22 cellular contexts compared by ENCODE assay signal in the genomic region with DNA sequence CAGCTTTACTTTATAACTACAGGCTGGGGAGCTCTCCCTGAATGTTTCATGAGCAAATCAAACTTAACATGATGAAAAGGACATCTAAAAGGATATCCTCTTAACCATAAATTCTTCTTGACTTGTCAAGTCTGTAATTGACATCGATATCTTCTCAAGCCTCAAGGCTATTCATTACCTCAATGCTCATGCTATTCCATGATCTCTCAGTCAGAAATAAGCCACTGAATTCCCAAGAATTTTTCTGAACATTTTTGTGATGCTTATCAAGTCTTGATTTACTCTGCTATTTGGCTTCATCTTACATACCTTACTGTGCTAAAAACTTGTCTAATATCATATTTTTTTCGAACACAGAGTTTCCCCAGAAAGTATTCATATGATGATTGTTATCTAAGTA.
"Had no signal": no experiment of that assay in that cellular context is flagged by ENCODE, and none has a peak within 500 bp of the region (broad histone marks: within the 10 kb centered on the region; RNA-seq: fewer than 3 reads in every experiment).

No MANE protein-coding gene starts in this region.

- H3K9me3 ChIP-seq: psoas muscle, right lobe of liver, testis had no signal

- H3K27ac Mint-ChIP-seq: endodermal cell; immature natural killer cell; naive thymus-derived CD4-positive, alpha-beta T cell; nephron progenitor cell; stimulated activated naive B cell treated with anti-CD40 and anti-IgM and Interleukin-4, amounts not matched to agents 10 μg/mL and 1 μg/mL and 100 μg/mL, for 72 hours; stimulated activated naive CD8-positive, alpha-beta T cell treated with anti-CD3 and anti-CD28 coated beads, Interleukin-15, amount 100 ng/mL, for 72 hours had no signal

- ATAC-seq: foreskin keratinocyte; left cardiac atrium; left ventricle myocardium superior; naive thymus-derived CD4-positive, alpha-beta T cell; psoas muscle; right lobe of liver; stimulated activated naive B cell treated with anti-CD40 and anti-IgM and Interleukin-4, amounts not matched to agents 10 μg/mL and 1 μg/mL and 100 μg/mL, for 72 hours; stimulated activated naive CD8-positive, alpha-beta T cell treated with anti-CD3 and anti-CD28 coated beads, Interleukin-15, amount 100 ng/mL, for 72 hours had no signal

- H3K36me3 ChIP-seq: right lobe of liver, tibial nerve had no signal

- H3K4me3 Mint-ChIP-seq: endodermal cell; immature natural killer cell; naive thymus-derived CD4-positive, alpha-beta T cell; nephron progenitor cell; stimulated activated naive B cell treated with anti-CD40 and anti-IgM and Interleukin-4, amounts not matched to agents 10 μg/mL and 1 μg/mL and 100 μg/mL, for 72 hours; stimulated activated naive CD8-positive, alpha-beta T cell treated with anti-CD3 and anti-CD28 coated beads, Interleukin-15, amount 100 ng/mL, for 72 hours had no signal

- H3K4me3 ChIP-seq: coronary artery, lung, psoas muscle, right lobe of liver, testis, tibial nerve had no signal

- DNase-seq: effector CD4-positive, alpha-beta T cell; endodermal cell; erythroblast; immature natural killer cell; kidney; left cardiac atrium; left ventricle myocardium superior; mesendoderm; naive thymus-derived CD4-positive, alpha-beta T cell; nephron progenitor cell; psoas muscle; retina; right lobe of liver; stimulated activated CD4-positive, alpha-beta T cell treated with anti-CD3 and anti-CD28 coated beads, Interleukin-2, amount 100 ng/mL, for 24 hours; stimulated activated CD4-positive, alpha-beta T cell treated with anti-CD3 and anti-CD28 coated beads, Interleukin-4, amount 100 ng/mL, for 4 hours; stimulated activated naive B cell treated with anti-CD40 and anti-IgM and Interleukin-4, amounts not matched to agents 10 μg/mL and 1 μg/mL and 100 μg/mL, for 72 hours; stimulated activated naive CD8-positive, alpha-beta T cell treated with anti-CD3 and anti-CD28 coated beads, Interleukin-15, amount 100 ng/mL, for 72 hours; testis had no signal

- H3K27ac ChIP-seq: coronary artery, foreskin keratinocyte, psoas muscle, right lobe of liver, testis, tibial nerve had no signal

- H3K4me1 Mint-ChIP-seq: endodermal cell; immature natural killer cell; naive thymus-derived CD4-positive, alpha-beta T cell; nephron progenitor cell; stimulated activated naive B cell treated with anti-CD40 and anti-IgM and Interleukin-4, amounts not matched to agents 10 μg/mL and 1 μg/mL and 100 μg/mL, for 72 hours; stimulated activated naive CD8-positive, alpha-beta T cell treated with anti-CD3 and anti-CD28 coated beads, Interleukin-15, amount 100 ng/mL, for 72 hours had no signal

- H3K27me3 Mint-ChIP-seq: naive thymus-derived CD4-positive, alpha-beta T cell; stimulated activated naive B cell treated with anti-CD40 and anti-IgM and Interleukin-4, amounts not matched to agents 10 μg/mL and 1 μg/mL and 100 μg/mL, for 72 hours; stimulated activated naive CD8-positive, alpha-beta T cell treated with anti-CD3 and anti-CD28 coated beads, Interleukin-15, amount 100 ng/mL, for 72 hours had no signal

- H3K4me1 ChIP-seq: psoas muscle, right lobe of liver, testis, tibial nerve had no signal

- H3K27me3 ChIP-seq: foreskin keratinocyte, right lobe of liver, testis, tibial nerve had no signal

- H3K36me3 Mint-ChIP-seq: naive thymus-derived CD4-positive, alpha-beta T cell; stimulated activated naive B cell treated with anti-CD40 and anti-IgM and Interleukin-4, amounts not matched to agents 10 μg/mL and 1 μg/mL and 100 μg/mL, for 72 hours had no signal
